In the genomic region with DNA sequence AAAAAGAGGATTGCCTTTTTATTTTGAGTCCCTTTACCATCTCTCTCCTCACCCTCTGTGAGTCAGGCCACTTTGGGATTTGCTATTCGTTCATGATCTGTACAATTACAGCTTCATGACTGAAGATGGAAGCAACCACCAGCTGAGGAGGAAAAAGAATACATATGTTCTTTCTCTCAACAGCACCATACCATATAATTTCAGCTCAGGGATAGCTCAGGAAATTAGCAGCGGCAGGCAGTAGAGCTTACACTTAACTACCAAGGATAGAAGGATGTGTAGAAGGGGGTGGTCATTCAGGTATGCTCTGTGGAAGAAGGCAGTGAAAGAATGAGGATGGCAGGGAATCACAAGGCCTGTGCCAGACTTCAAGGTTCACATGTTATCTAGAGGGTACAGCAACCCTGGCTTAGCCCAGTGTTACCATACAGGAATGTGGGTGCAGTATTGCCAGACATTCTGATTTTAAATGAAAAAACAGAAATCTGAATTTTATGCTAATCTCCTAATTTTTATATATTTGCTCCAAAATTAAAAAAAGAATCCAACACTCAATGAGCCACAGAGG, we compare ENCODE assay signal across 28 cellular contexts.
"Had no signal": no experiment of that assay in that cellular context is flagged by ENCODE, and none has a peak within 500 bp of the region (broad histone marks: within the 10 kb centered on the region; RNA-seq: fewer than 3 reads in every experiment).

No MANE protein-coding gene starts in this region.

- H3K36me3 ChIP-seq: brain microvascular endothelial cell, esophagus muscularis mucosa, heart left ventricle, left ventricle myocardium inferior, sigmoid colon, suprapubic skin, tibial nerve had no signal

- H3K9me3 ChIP-seq: esophagus muscularis mucosa, heart left ventricle, left ventricle myocardium inferior, psoas muscle, sigmoid colon, suprapubic skin, tibial nerve had no signal

- H3K4me1 ChIP-seq: esophagus muscularis mucosa, heart left ventricle, parathyroid adenoma, psoas muscle, sigmoid colon, suprapubic skin, tibial nerve had no signal

- H3K4me1 Mint-ChIP-seq: activated CD4-positive, alpha-beta memory T cell treated with anti-CD3 and anti-CD28 coated beads, Interleukin-2, amount 10 ng/mL, durations not matched to agents 7 days and 5 days; activated CD4-positive, alpha-beta T cell treated with anti-CD3 and anti-CD28 coated beads, Interleukin-2, amount 10 ng/mL, durations not matched to agents 7 days and 5 days; activated T-helper 17 cell treated with anti-CD3 and anti-CD28 coated beads, Interleukin-2, amount 50 U/mL, for 72 hours; naive thymus-derived CD4-positive, alpha-beta T cell; neural crest cell had no signal

- ATAC-seq: activated T-cell treated with anti-CD3 and anti-CD28 coated beads, Interleukin-2, amount 50 U/mL, for 4 hours; activated T-helper 17 cell treated with anti-CD3 and anti-CD28 coated beads, Interleukin-2, amount 50 U/mL, for 72 hours; heart left ventricle; naive thymus-derived CD4-positive, alpha-beta T cell; psoas muscle; WTC11 had no signal

- H3K27me3 Mint-ChIP-seq: activated CD4-positive, alpha-beta memory T cell treated with anti-CD3 and anti-CD28 coated beads, Interleukin-2, amount 10 ng/mL, durations not matched to agents 7 days and 5 days; activated CD4-positive, alpha-beta T cell treated with anti-CD3 and anti-CD28 coated beads, Interleukin-2, amount 10 ng/mL, durations not matched to agents 7 days and 5 days; activated T-helper 17 cell treated with anti-CD3 and anti-CD28 coated beads, Interleukin-2, amount 50 U/mL, for 72 hours; naive thymus-derived CD4-positive, alpha-beta T cell had no signal

- H3K27ac Mint-ChIP-seq: activated CD4-positive, alpha-beta memory T cell treated with anti-CD3 and anti-CD28 coated beads, Interleukin-2, amount 10 ng/mL, durations not matched to agents 7 days and 5 days; activated CD4-positive, alpha-beta T cell treated with anti-CD3 and anti-CD28 coated beads, Interleukin-2, amount 10 ng/mL, durations not matched to agents 7 days and 5 days; activated T-helper 17 cell treated with anti-CD3 and anti-CD28 coated beads, Interleukin-2, amount 50 U/mL, for 72 hours; endodermal cell; naive thymus-derived CD4-positive, alpha-beta T cell; WTC11 had no signal

- DNase-seq: activated CD4-positive, alpha-beta memory T cell treated with anti-CD3 and anti-CD28 coated beads, Interleukin-2, amount 10 ng/mL, durations not matched to agents 7 days and 5 days; activated CD4-positive, alpha-beta T cell treated with anti-CD3 and anti-CD28 coated beads for 1 hour; activated CD4-positive, alpha-beta T cell treated with anti-CD3 and anti-CD28 coated beads, Interleukin-2, amount 10 ng/mL, durations not matched to agents 7 days and 5 days; activated CD8-positive, alpha-beta memory T cell treated with anti-CD3 and anti-CD28 coated beads, Interleukin-2, amount 50 U/mL, for 48 hours; activated gamma-delta T cell treated with Interleukin-2 at 50 U/mL for 16 hours; activated naive CD4-positive, alpha-beta T cell treated with anti-CD3 and anti-CD28 coated beads, Interleukin-2, amount 50 U/mL, for 16 hours; activated T-cell treated with anti-CD3 and anti-CD28 coated beads, Interleukin-2, amount 50 U/mL, for 4 hours; amniotic stem cell; brain microvascular endothelial cell; endodermal cell; heart left ventricle; kidney glomerular epithelial cell; left ventricle myocardium inferior; naive thymus-derived CD4-positive, alpha-beta T cell; nucleus accumbens; psoas muscle; sigmoid colon; stimulated activated CD4-positive, alpha-beta T cell treated with anti-CD3 and anti-CD28 coated beads, Interleukin-1b, Interleukin-23, amount 100 ng/mL, for 48 hours; stimulated activated naive CD4-positive, alpha-beta T cell had no signal

- H3K4me3 ChIP-seq: esophagus muscularis mucosa, heart left ventricle, left ventricle myocardium inferior, psoas muscle, sigmoid colon, smooth muscle cell, suprapubic skin, tibial nerve had no signal

- H3K9me3 Mint-ChIP-seq: activated CD4-positive, alpha-beta memory T cell treated with anti-CD3 and anti-CD28 coated beads, Interleukin-2, amount 10 ng/mL, durations not matched to agents 7 days and 5 days; activated CD4-positive, alpha-beta T cell treated with anti-CD3 and anti-CD28 coated beads, Interleukin-2, amount 10 ng/mL, durations not matched to agents 7 days and 5 days; activated T-cell treated with anti-CD3 and anti-CD28 coated beads, Interleukin-2, amount 50 U/mL, for 4 hours; activated T-helper 17 cell treated with anti-CD3 and anti-CD28 coated beads, Interleukin-2, amount 50 U/mL, for 72 hours; endodermal cell; naive thymus-derived CD4-positive, alpha-beta T cell; neural crest cell; WTC11 had no signal

- H3K4me3 Mint-ChIP-seq: activated CD4-positive, alpha-beta memory T cell treated with anti-CD3 and anti-CD28 coated beads, Interleukin-2, amount 10 ng/mL, durations not matched to agents 7 days and 5 days; activated CD4-positive, alpha-beta T cell treated with anti-CD3 and anti-CD28 coated beads, Interleukin-2, amount 10 ng/mL, durations not matched to agents 7 days and 5 days; activated T-cell treated with anti-CD3 and anti-CD28 coated beads, Interleukin-2, amount 50 U/mL, for 4 hours; activated T-helper 17 cell treated with anti-CD3 and anti-CD28 coated beads, Interleukin-2, amount 50 U/mL, for 72 hours; endodermal cell; naive thymus-derived CD4-positive, alpha-beta T cell; neural crest cell; WTC11 had no signal

- H3K4me2 ChIP-seq: smooth muscle cell had no signal

- H3K36me3 Mint-ChIP-seq: naive thymus-derived CD4-positive, alpha-beta T cell; WTC11 had no signal

- H3K27ac ChIP-seq: brain microvascular endothelial cell, esophagus muscularis mucosa, foreskin keratinocyte, heart left ventricle, left ventricle myocardium inferior, parathyroid adenoma, psoas muscle, sigmoid colon, suprapubic skin, tibial nerve had no signal

- H3K9ac ChIP-seq: parathyroid adenoma had no signal

- H3K79me2 ChIP-seq: parathyroid adenoma had no signal

- H2AFZ ChIP-seq: parathyroid adenoma had no signal

- H3K27me3 ChIP-seq: brain microvascular endothelial cell, esophagus muscularis mucosa, foreskin keratinocyte, heart left ventricle, sigmoid colon, suprapubic skin, tibial nerve had no signal
